36 cellular contexts compared by ENCODE assay signal in the genomic region with DNA sequence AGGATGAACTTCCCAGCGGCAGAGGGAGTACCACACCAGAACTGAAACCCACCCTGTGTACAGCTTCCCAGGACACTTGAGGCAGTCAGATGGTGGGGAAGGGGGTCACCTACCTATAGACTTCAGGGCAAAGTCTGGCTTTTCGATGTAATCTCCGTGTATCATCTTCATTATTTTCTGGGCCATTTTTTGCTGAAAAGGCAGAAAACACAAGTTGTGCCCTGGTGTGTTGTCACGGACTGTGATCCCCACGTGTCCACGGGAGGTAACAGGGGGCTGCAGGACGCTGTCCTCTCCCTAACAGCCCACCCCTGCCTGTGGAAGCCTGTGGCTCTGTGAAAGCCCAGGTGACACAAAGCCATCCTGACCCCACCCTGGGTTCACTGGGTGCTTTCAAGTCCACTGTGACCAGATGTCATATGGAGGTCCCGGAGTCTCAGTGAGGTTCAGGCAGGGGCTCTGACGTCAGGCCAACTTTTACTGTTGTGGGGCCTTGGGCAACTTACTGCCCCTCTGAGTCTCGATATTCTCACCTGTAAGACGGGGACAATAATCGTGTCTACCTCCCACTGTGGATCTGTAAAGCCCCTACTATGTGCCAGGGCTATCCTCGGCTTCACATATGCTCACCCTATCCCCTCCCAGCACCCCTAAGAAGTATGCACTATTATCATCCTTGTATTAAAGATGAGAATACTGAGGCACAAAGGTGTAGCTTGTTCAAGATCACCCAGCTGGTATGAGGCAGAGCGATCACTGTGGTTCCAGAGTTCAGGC. TPM values are rescaled to one million over a fixed set of nuclear protein-coding genes. Genes with fewer than 3 reads are reported as not detected.
"Had no signal": no experiment of that assay in that cellular context is flagged by ENCODE, and none has a peak within 500 bp of the region (broad histone marks: within the 10 kb centered on the region; RNA-seq: fewer than 3 reads in every experiment).

No MANE protein-coding gene starts in this region.

- H3K4me3 Mint-ChIP-seq: activated CD4-positive, alpha-beta T cell treated with anti-CD3 and anti-CD28 coated beads, Interleukin-2, amount 10 ng/mL, durations not matched to agents 7 days and 5 days; activated CD8-positive, alpha-beta T cell treated with anti-CD3 and anti-CD28 coated beads for 36 hours; activated naive CD8-positive, alpha-beta T cell treated with anti-CD3 and anti-CD28 coated beads for 36 hours; activated T-cell treated with anti-CD3 and anti-CD28 coated beads, Interleukin-2, amount 50 U/mL, for 4 hours; activated T-helper 17 cell treated with anti-CD3 and anti-CD28 coated beads, Interleukin-2, amount 50 U/mL, for 72 hours; effector memory CD8-positive, alpha-beta T cell; naive thymus-derived CD8-positive, alpha-beta T cell; neural crest cell; T-helper 1 cell treated with Interleukin-12 subunit alpha and Interleukin-12 subunit beta and Interleukin-4 antibody, amounts not matched to agents 30 μg/mL and 1 μg/mL, for 36 hours had no signal

- H3K36me3 Mint-ChIP-seq: naive thymus-derived CD8-positive, alpha-beta T cell had no signal

- H3K27me3 Mint-ChIP-seq: activated CD4-positive, alpha-beta T cell treated with anti-CD3 and anti-CD28 coated beads, Interleukin-2, amount 10 ng/mL, durations not matched to agents 7 days and 5 days; activated CD8-positive, alpha-beta T cell treated with anti-CD3 and anti-CD28 coated beads for 36 hours; activated naive CD8-positive, alpha-beta T cell treated with anti-CD3 and anti-CD28 coated beads for 36 hours; activated T-helper 17 cell treated with anti-CD3 and anti-CD28 coated beads, Interleukin-2, amount 50 U/mL, for 72 hours; naive thymus-derived CD8-positive, alpha-beta T cell had no signal

- FAIRE-seq: keratinocyte had no signal

- ATAC-seq: activated CD8-positive, alpha-beta T cell treated with anti-CD3 and anti-CD28 coated beads for 36 hours; activated T-cell treated with anti-CD3 and anti-CD28 coated beads, Interleukin-2, amount 50 U/mL, for 4 hours; activated T-helper 17 cell treated with anti-CD3 and anti-CD28 coated beads, Interleukin-2, amount 50 U/mL, for 72 hours; body of pancreas; effector memory CD8-positive, alpha-beta T cell; gastroesophageal sphincter; left colon; naive thymus-derived CD8-positive, alpha-beta T cell; stimulated activated naive CD8-positive, alpha-beta T cell treated with anti-CD3 and anti-CD28 coated beads, Interleukin-15, Interleukin-2, amounts not matched to agents 100 U/mL and 50 U/mL, for 24 hours had no signal

- H3K79me2 ChIP-seq: parathyroid adenoma had no signal

- H3K4me3 ChIP-seq: adrenal gland, body of pancreas, coronary artery, dorsolateral prefrontal cortex, gastroesophageal sphincter, right atrium auricular region, testis, uterus had no signal

- H3K9me3 ChIP-seq: adrenal gland, body of pancreas, testis, uterus had no signal

- H3K27me3 ChIP-seq: adrenal gland, body of pancreas, right atrium auricular region, testis, uterus had no signal

- DNase-seq: activated CD4-positive, alpha-beta T cell treated with anti-CD3 and anti-CD28 coated beads, Interleukin-2, amount 10 ng/mL, durations not matched to agents 7 days and 5 days; activated CD4-positive, CD25-positive, alpha-beta regulatory T cell treated with anti-CD3 and anti-CD28 coated beads, Interleukin-2, amount 50 U/mL, for 72 hours; activated CD8-positive, alpha-beta T cell treated with anti-CD3 and anti-CD28 coated beads for 36 hours; activated gamma-delta T cell treated with Interleukin-2 at 50 U/mL for 16 hours; activated naive CD8-positive, alpha-beta T cell treated with anti-CD3 and anti-CD28 coated beads for 36 hours; activated T-cell treated with anti-CD3 and anti-CD28 coated beads, Interleukin-2, amount 50 U/mL, for 4 hours; adrenal gland; body of pancreas; cerebellar nuclear complex; effector memory CD8-positive, alpha-beta T cell; erythroblast; hippocampal formation; left colon; mammary epithelial cell; midbrain; naive thymus-derived CD8-positive, alpha-beta T cell; occipital lobe; stimulated activated CD4-positive, alpha-beta T cell treated with anti-CD3 and anti-CD28 coated beads, Interleukin-2, amount 100 ng/mL, for 48 hours; stimulated activated naive CD8-positive, alpha-beta T cell treated with anti-CD3 and anti-CD28 coated beads, Interleukin-15, Interleukin-2, amounts not matched to agents 100 U/mL and 50 U/mL, for 24 hours; SW 1271; T1000; testis; trophoblast cell; uterus had no signal

- H3K9ac ChIP-seq: parathyroid adenoma had no signal

- H3K4me1 ChIP-seq: adrenal gland, body of pancreas, gastroesophageal sphincter, parathyroid adenoma, right atrium auricular region, testis, uterus had no signal

- H3K27ac ChIP-seq: adrenal gland, body of pancreas, coronary artery, dorsolateral prefrontal cortex, gastroesophageal sphincter, parathyroid adenoma, right atrium auricular region, testis, uterus had no signal

- H3K27ac Mint-ChIP-seq: activated CD4-positive, alpha-beta T cell treated with anti-CD3 and anti-CD28 coated beads, Interleukin-2, amount 10 ng/mL, durations not matched to agents 7 days and 5 days; activated CD8-positive, alpha-beta T cell treated with anti-CD3 and anti-CD28 coated beads for 36 hours; activated naive CD8-positive, alpha-beta T cell treated with anti-CD3 and anti-CD28 coated beads for 36 hours; activated T-helper 17 cell treated with anti-CD3 and anti-CD28 coated beads, Interleukin-2, amount 50 U/mL, for 72 hours; T-helper 1 cell treated with Interleukin-12 subunit alpha and Interleukin-12 subunit beta and Interleukin-4 antibody, amounts not matched to agents 30 μg/mL and 1 μg/mL, for 36 hours had no signal

- H3K9me3 Mint-ChIP-seq: effector memory CD8-positive, alpha-beta T cell; neural crest cell had no signal

- H2AFZ ChIP-seq: parathyroid adenoma had no signal

- H3K36me3 ChIP-seq: adrenal gland, gastroesophageal sphincter, right atrium auricular region, uterus had no signal

RNA-seq across cellular contexts. Expression of a gene that starts 14.5 kb away (rescaled TPM):
- total RNA-seq: activated CD4-positive, alpha-beta T cell treated with anti-CD3 and anti-CD28 coated beads, Interleukin-2, amount 10 ng/mL, durations not matched to agents 7 days and 5 days; activated CD8-positive, alpha-beta T cell treated with anti-CD3 and anti-CD28 coated beads for 36 hours; activated naive CD8-positive, alpha-beta T cell treated with anti-CD3 and anti-CD28 coated beads for 36 hours; activated T-cell treated with anti-CD3 and anti-CD28 coated beads, Interleukin-2, amount 50 U/mL, for 4 hours; activated T-helper 17 cell treated with anti-CD3 and anti-CD28 coated beads, Interleukin-2, amount 50 U/mL, for 72 hours; adrenal gland; aorta; body of pancreas; dorsolateral prefrontal cortex; gastroesophageal sphincter; left colon; liver; mammary epithelial cell; naive thymus-derived CD8-positive, alpha-beta T cell; neural crest cell; occipital lobe; pulmonary artery endothelial cell; right atrium auricular region; uterus had no signal
- polyA plus RNA-seq: adrenal gland; aorta; keratinocyte; liver; mammary epithelial cell; naive thymus-derived CD8-positive, alpha-beta T cell had no signal

RNA-seq across cellular contexts. Expression of a gene that starts 17.8 kb away (rescaled TPM):
- total RNA-seq: activated CD4-positive, alpha-beta T cell treated with anti-CD3 and anti-CD28 coated beads, Interleukin-2, amount 10 ng/mL, durations not matched to agents 7 days and 5 days; activated CD8-positive, alpha-beta T cell treated with anti-CD3 and anti-CD28 coated beads for 36 hours; activated naive CD8-positive, alpha-beta T cell treated with anti-CD3 and anti-CD28 coated beads for 36 hours; activated T-helper 17 cell treated with anti-CD3 and anti-CD28 coated beads, Interleukin-2, amount 50 U/mL, for 72 hours; aorta; body of pancreas; dorsolateral prefrontal cortex; left colon; mammary epithelial cell; naive thymus-derived CD8-positive, alpha-beta T cell; neural crest cell; pulmonary artery endothelial cell; right atrium auricular region; uterus had no signal
- polyA plus RNA-seq: adrenal gland; aorta; keratinocyte; mammary epithelial cell; naive thymus-derived CD8-positive, alpha-beta T cell had no signal

RNA-seq across cellular contexts. Expression of a gene that starts 41.8 kb away (rescaled TPM):
- total RNA-seq: activated CD4-positive, alpha-beta T cell treated with anti-CD3 and anti-CD28 coated beads, Interleukin-2, amount 10 ng/mL, durations not matched to agents 7 days and 5 days; activated CD8-positive, alpha-beta T cell treated with anti-CD3 and anti-CD28 coated beads for 36 hours; activated naive CD8-positive, alpha-beta T cell treated with anti-CD3 and anti-CD28 coated beads for 36 hours; activated T-cell treated with anti-CD3 and anti-CD28 coated beads, Interleukin-2, amount 50 U/mL, for 4 hours; activated T-helper 17 cell treated with anti-CD3 and anti-CD28 coated beads, Interleukin-2, amount 50 U/mL, for 72 hours; adrenal gland; aorta; body of pancreas; dorsolateral prefrontal cortex; gastroesophageal sphincter; left colon; liver; mammary epithelial cell; naive thymus-derived CD8-positive, alpha-beta T cell; neural crest cell; occipital lobe; pulmonary artery endothelial cell; right atrium auricular region; uterus had no signal
- polyA plus RNA-seq: adrenal gland; aorta; keratinocyte; liver; mammary epithelial cell; naive thymus-derived CD8-positive, alpha-beta T cell had no signal
